Comparison of ENCODE assay signal across 23 cellular contexts in genomic region chr7:2920041-2920440, GRCh38.
"Had no signal": no experiment of that assay in that cellular context is flagged by ENCODE, and none has a peak within 500 bp of the region (broad histone marks: within the 10 kb centered on the region; RNA-seq: fewer than 3 reads in every experiment).

No MANE protein-coding gene starts in this region.

- H3K79me2 ChIP-seq: hepatocyte had no signal

- H3K9me3 Mint-ChIP-seq: endodermal cell; nephron progenitor cell; stimulated activated naive CD8-positive, alpha-beta T cell treated with anti-CD3 and anti-CD28 coated beads, Interleukin-15, amount 100 ng/mL, for 72 hours had no signal

- H3K27me3 ChIP-seq: hepatocyte, neutrophil, right lobe of liver, testis, upper lobe of right lung had no signal

- H3K4me3 Mint-ChIP-seq: endodermal cell; nephron progenitor cell; stimulated activated memory B cell treated with anti-CD40 and anti-IgM and Interleukin-4, amounts not matched to agents 10 μg/mL and 1 μg/mL and 100 μg/mL, for 72 hours; stimulated activated naive CD8-positive, alpha-beta T cell treated with anti-CD3 and anti-CD28 coated beads, Interleukin-15, amount 100 ng/mL, for 72 hours had no signal

- H3K27ac ChIP-seq: coronary artery, hepatocyte, left ventricle myocardium inferior, lower lobe of right lung, neutrophil, psoas muscle, right lobe of liver, testis, tibial nerve, upper lobe of right lung had no signal

- H3K27me3 Mint-ChIP-seq: stimulated activated memory B cell treated with anti-CD40 and anti-IgM and Interleukin-4, amounts not matched to agents 10 μg/mL and 1 μg/mL and 100 μg/mL, for 72 hours; stimulated activated naive CD8-positive, alpha-beta T cell treated with anti-CD3 and anti-CD28 coated beads, Interleukin-15, amount 100 ng/mL, for 72 hours had no signal

- H3K36me3 ChIP-seq: left ventricle myocardium inferior, lower lobe of right lung, neutrophil, right lobe of liver, tibial nerve, upper lobe of right lung had no signal

- H3K4me1 Mint-ChIP-seq: endodermal cell; stimulated activated naive CD8-positive, alpha-beta T cell treated with anti-CD3 and anti-CD28 coated beads, Interleukin-15, amount 100 ng/mL, for 72 hours had no signal

- FAIRE-seq: kidney had no signal

- H3K4me3 ChIP-seq: coronary artery, hepatocyte, left ventricle myocardium inferior, lower lobe of right lung, psoas muscle, right lobe of liver, testis, tibial nerve, upper lobe of right lung had no signal

- H3K9me3 ChIP-seq: lower lobe of right lung, neutrophil, psoas muscle, right lobe of liver, testis, upper lobe of right lung had no signal

- H3K4me1 ChIP-seq: lower lobe of right lung, psoas muscle, right lobe of liver, upper lobe of right lung had no signal

- H2AFZ ChIP-seq: hepatocyte had no signal

- H3K27ac Mint-ChIP-seq: endodermal cell; nephron progenitor cell; stimulated activated memory B cell treated with anti-CD40 and anti-IgM and Interleukin-4, amounts not matched to agents 10 μg/mL and 1 μg/mL and 100 μg/mL, for 72 hours had no signal

- ATAC-seq: left cardiac atrium; lower lobe of right lung; psoas muscle; right lobe of liver; stimulated activated memory B cell treated with anti-CD40 and anti-IgM and Interleukin-4, amounts not matched to agents 10 μg/mL and 1 μg/mL and 100 μg/mL, for 72 hours; stimulated activated naive CD8-positive, alpha-beta T cell treated with anti-CD3 and anti-CD28 coated beads, Interleukin-15, amount 100 ng/mL, for 72 hours; upper lobe of right lung had no signal

- H3K4me2 ChIP-seq: hepatocyte had no signal

- DNase-seq: effector CD4-positive, alpha-beta T cell; endodermal cell; foreskin melanocyte; head of caudate nucleus; kidney; left cardiac atrium; left ventricle myocardium inferior; lower lobe of right lung; mesenchymal stem cell; midbrain; nephron progenitor cell; psoas muscle; retina; right lobe of liver; stimulated activated CD4-positive, alpha-beta T cell treated with anti-CD3 and anti-CD28 coated beads, Interleukin-4, amount 100 ng/mL, for 1 hour; stimulated activated naive CD8-positive, alpha-beta T cell treated with anti-CD3 and anti-CD28 coated beads, Interleukin-15, amount 100 ng/mL, for 72 hours; testis; upper lobe of right lung had no signal
